1 cellular context compared by ENCODE assay signal in the genomic region with DNA sequence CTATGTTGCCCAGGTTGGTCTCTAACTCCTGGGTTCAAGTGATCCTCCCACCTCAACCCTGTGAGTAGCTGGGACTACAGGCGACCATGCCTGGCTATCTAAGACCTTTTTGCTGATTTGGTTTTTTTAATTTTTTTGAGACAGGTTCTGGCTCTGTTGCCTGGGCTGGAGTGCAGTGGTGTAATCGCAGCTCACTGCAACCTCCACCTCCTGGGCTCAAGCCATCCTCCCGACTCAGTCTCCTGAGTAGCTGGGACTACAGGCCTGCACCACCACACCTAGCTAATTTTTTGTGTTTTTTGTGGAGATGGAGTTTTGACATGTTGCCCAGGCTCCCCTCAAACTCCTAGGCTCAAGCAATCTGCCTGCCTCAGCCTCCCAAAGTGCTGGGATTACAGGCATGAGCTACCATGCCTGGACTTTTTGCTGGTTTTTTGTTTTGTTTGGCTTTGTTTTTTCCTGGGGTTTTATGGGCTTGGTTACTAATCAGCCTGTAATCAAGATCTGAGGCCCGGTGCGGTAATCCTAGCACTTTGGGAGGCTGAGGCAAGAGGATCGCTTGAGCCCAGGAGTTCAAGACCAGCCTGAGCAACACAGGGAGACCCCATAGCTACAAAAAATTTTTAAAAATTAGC.
A peak's percentile ranks its signal among the peaks of the same experiment; 100 is the strongest.
TF ChIP-seq lines count a peak whose summit lies in the region.

No MANE protein-coding gene starts in this region.

TF ChIP-seq in HEK293, 187 proteins besides CTCF, POLR2A, EP300 and RAD21 (continued from another document):
- TF ChIP-seq ZBTB10 (tag by site-specific recombination; IDR thresholded peaks at IDR 0.05), result no peak
- peak; percentile 74; the same call in 1 of the 2 replicates for TF ChIP-seq ZBTB17 (tag by site-specific recombination; IDR thresholded peaks at IDR 0.05)
- TF ChIP-seq ZSCAN5A (tag by site-specific recombination; IDR thresholded peaks at IDR 0.05), result 0 out of 2 replicates have a peak, but pooled peaks have one; percentile 68
- TF ChIP-seq PBX3 (CRISPR knock-in tag; IDR thresholded peaks at IDR 0.05), result no peak
- 0 out of 2 replicates have a peak, but pooled peaks have one; percentile 19 for TF ChIP-seq ZIC2 (tag by site-specific recombination; IDR thresholded peaks at IDR 0.05)
- 0 out of 2 replicates have a peak, but pooled peaks have one; percentile 31 for TF ChIP-seq ZNF629 (tag by site-specific recombination; IDR thresholded peaks at IDR 0.05)
- TF ChIP-seq ZBTB7A (tag by site-specific recombination; IDR thresholded peaks at IDR 0.05; ENCODE audit: low read depth), result no peak
- no peak for TF ChIP-seq ZNF146 (tag by site-specific recombination; IDR thresholded peaks at IDR 0.05)
- TF ChIP-seq SP7 (tag by site-specific recombination; IDR thresholded peaks at IDR 0.05), result peak; percentile 28; the same call in 1 of the 2 replicates
- 0 out of 2 replicates have a peak, but pooled peaks have one; percentile 26 for TF ChIP-seq ZNF184 (tag by site-specific recombination; IDR thresholded peaks at IDR 0.05)
- no peak for TF ChIP-seq REST (tag by site-specific recombination; IDR thresholded peaks at IDR 0.05)
- peak; percentile 5; the same call in 1 of the 2 replicates for TF ChIP-seq ZBTB44 (tag by site-specific recombination; IDR thresholded peaks at IDR 0.05)
- no peak for TF ChIP-seq ZBTB20 (tag by site-specific recombination; IDR thresholded peaks at IDR 0.05)
- TF ChIP-seq ZNF830 (tag by site-specific recombination; IDR thresholded peaks at IDR 0.05; ENCODE audit: low read depth), result no peak
- 0 out of 2 replicates have a peak, but pooled peaks have one; percentile 31 for TF ChIP-seq ZNF843 (tag by site-specific recombination; IDR thresholded peaks at IDR 0.05)
TF ChIP-seq in HEK293: peak in this region for 19.
